14 cellular contexts compared by ENCODE assay signal in genomic region chr3:49098429-49098828, GRCh38. TPM values are rescaled to one million over a fixed set of nuclear protein-coding genes. Genes with fewer than 3 reads are reported as not detected.
DNase-seq lines count a peak whose midpoint lies in the region; ATAC-seq and TF ChIP-seq lines count a peak whose summit lies in the region.
"Had no signal": no experiment of that assay in that cellular context is flagged by ENCODE, and none has a peak within 500 bp of the region (broad histone marks: within the 10 kb centered on the region; RNA-seq: fewer than 3 reads in every experiment).

No MANE protein-coding gene starts in this region.

- peaks cover 16% of the 10 kb centered on the region for H3K79me2 ChIP-seq in osteoblast (ENCODE audit: insufficient read depth, low read length)

- TF ChIP-seq CTCF in endothelial cell (IDR thresholded peaks at IDR 0.05; ENCODE audit: unreplicated experiment) (no peak), osteoblast (IDR thresholded peaks at IDR 0.05; ENCODE audit: extremely low read depth, low read depth, low read length) (no peak)

- no peak for DNase-seq in activated naive CD8-positive, alpha-beta T cell treated with anti-CD3 and anti-CD28 coated beads, Interleukin-2, amount 10 ng/mL, durations not matched to agents 7 days and 5 days
- no peak for DNase-seq in activated naive CD8-positive, alpha-beta T cell treated with anti-CD3 and anti-CD28 coated beads, Interleukin-2, amount 50 U/mL, for 24 hours
- DNase-seq in NCI-H2227 treated with DMSO at 0.1 percent for 48 hours (lab: John Stamatoyannopoulos, UW) (peak; percentile 2), endothelial cell (ENCODE audit: low spot score) (no peak), osteoblast (ENCODE audit: insufficient read length, low spot score, missing footprints) (peak; percentile 38), Kasumi-1 (lab: John Stamatoyannopoulos, UW) (no peak), NCI-H2171 treated with DMSO at 0.1 percent for 48 hours (lab: John Stamatoyannopoulos, UW) (no peak), HuH-7 (ENCODE audit: low spot score) (no peak)
- DNase-seq: cerebellar nuclear complex; NCI-H146; NK-92 treated with Interleukin-12 subunit alpha and Interleukin-12 subunit beta, amount 100 ng/mL, for 24 hours had no signal

- POLR2A ChIA-PET in activated naive CD8-positive, alpha-beta T cell treated with anti-CD3 and anti-CD28 coated beads, Interleukin-2, amount 10 ng/mL, durations not matched to agents 7 days and 5 days (lab: Charles Lee), result no interaction called here

- peaks cover 55% of the 10 kb centered on the region for H3K36me3 ChIP-seq in osteoblast (ENCODE audit: insufficient read depth, low read length)

- H3K27me3 Mint-ChIP-seq in activated naive CD8-positive, alpha-beta T cell treated with anti-CD3 and anti-CD28 coated beads, Interleukin-2, amount 10 ng/mL, durations not matched to agents 7 days and 5 days, result no peaks in the 10 kb centered on the region
- no peaks in the 10 kb centered on the region for H3K27me3 Mint-ChIP-seq in activated naive CD8-positive, alpha-beta T cell treated with anti-CD3 and anti-CD28 coated beads, Interleukin-2, amount 50 U/mL, for 24 hours
- H3K27me3 Mint-ChIP-seq in endothelial cell (ENCODE audit: unreplicated experiment), result peaks cover 9% of the 10 kb centered on the region
- H3K27me3 Mint-ChIP-seq: activated naive CD4-positive, alpha-beta T cell treated with anti-CD3 and anti-CD28 coated beads, Interleukin-2, amount 50 U/mL, for 24 hours had no signal

- ATAC-seq in activated naive CD8-positive, alpha-beta T cell treated with anti-CD3 and anti-CD28 coated beads, Interleukin-2, amount 10 ng/mL, durations not matched to agents 7 days and 5 days (ENCODE audit: low read depth), result no peak
- ATAC-seq in activated naive CD8-positive, alpha-beta T cell treated with anti-CD3 and anti-CD28 coated beads, Interleukin-2, amount 50 U/mL, for 24 hours, result no peak
- ATAC-seq: psoas muscle had no signal

- peaks cover 14% of the 10 kb centered on the region for H3K36me3 Mint-ChIP-seq in activated naive CD8-positive, alpha-beta T cell treated with anti-CD3 and anti-CD28 coated beads, Interleukin-2, amount 10 ng/mL, durations not matched to agents 7 days and 5 days
- peaks cover 24% of the 10 kb centered on the region for H3K36me3 Mint-ChIP-seq in activated naive CD8-positive, alpha-beta T cell treated with anti-CD3 and anti-CD28 coated beads, Interleukin-2, amount 50 U/mL, for 24 hours (ENCODE audit: low read depth)
- peaks cover 43% of the 10 kb centered on the region for H3K36me3 Mint-ChIP-seq in endothelial cell (ENCODE audit: low read depth, unreplicated experiment)

- H3K27ac Mint-ChIP-seq in activated naive CD8-positive, alpha-beta T cell treated with anti-CD3 and anti-CD28 coated beads, Interleukin-2, amount 10 ng/mL, durations not matched to agents 7 days and 5 days, result peak overlapping the region; percentile 11
- no peak overlapping the region for H3K27ac Mint-ChIP-seq in activated naive CD8-positive, alpha-beta T cell treated with anti-CD3 and anti-CD28 coated beads, Interleukin-2, amount 50 U/mL, for 24 hours
- no peak overlapping the region for H3K27ac Mint-ChIP-seq in endothelial cell (ENCODE audit: unreplicated experiment)
- H3K27ac Mint-ChIP-seq: activated naive CD4-positive, alpha-beta T cell treated with anti-CD3 and anti-CD28 coated beads, Interleukin-2, amount 50 U/mL, for 24 hours had no signal

- H3K4me3 Mint-ChIP-seq in activated naive CD8-positive, alpha-beta T cell treated with anti-CD3 and anti-CD28 coated beads, Interleukin-2, amount 10 ng/mL, durations not matched to agents 7 days and 5 days, result no peak overlapping the region
- no peak overlapping the region for H3K4me3 Mint-ChIP-seq in activated naive CD8-positive, alpha-beta T cell treated with anti-CD3 and anti-CD28 coated beads, Interleukin-2, amount 50 U/mL, for 24 hours
- peak overlapping the region; percentile 47 for H3K4me3 Mint-ChIP-seq in endothelial cell (ENCODE audit: unreplicated experiment)
- H3K4me3 Mint-ChIP-seq: activated naive CD4-positive, alpha-beta T cell treated with anti-CD3 and anti-CD28 coated beads, Interleukin-2, amount 50 U/mL, for 24 hours had no signal

- no peaks in the 10 kb centered on the region for H3K9me3 Mint-ChIP-seq in activated naive CD8-positive, alpha-beta T cell treated with anti-CD3 and anti-CD28 coated beads, Interleukin-2, amount 10 ng/mL, durations not matched to agents 7 days and 5 days
- H3K9me3 Mint-ChIP-seq in activated naive CD8-positive, alpha-beta T cell treated with anti-CD3 and anti-CD28 coated beads, Interleukin-2, amount 50 U/mL, for 24 hours, result no peaks in the 10 kb centered on the region
- H3K9me3 Mint-ChIP-seq in endothelial cell (ENCODE audit: unreplicated experiment), result no peaks in the 10 kb centered on the region
- H3K9me3 Mint-ChIP-seq: activated naive CD4-positive, alpha-beta T cell treated with anti-CD3 and anti-CD28 coated beads, Interleukin-2, amount 50 U/mL, for 24 hours had no signal

- no peaks in the 10 kb centered on the region for H3K27me3 ChIP-seq in osteoblast (ENCODE audit: insufficient read depth, low read length)

- H3K4me2 ChIP-seq in osteoblast (ENCODE audit: insufficient read depth, low read length), result no peak overlapping the region

- peaks cover 8% of the 10 kb centered on the region for H3K4me1 ChIP-seq in osteoblast (ENCODE audit: insufficient read depth, low read length)

- no peak overlapping the region for H3K27ac ChIP-seq in osteoblast (ENCODE audit: low read depth, low read length)
- H3K27ac ChIP-seq: psoas muscle, VCaP had no signal

- no peak overlapping the region for H3K4me3 ChIP-seq in osteoblast (ENCODE audit: insufficient read depth, low read length)
- H3K4me3 ChIP-seq: psoas muscle had no signal

- H3K9me3 ChIP-seq in osteoblast (ENCODE audit: low read depth, low read length), result no peaks in the 10 kb centered on the region
- H3K9me3 ChIP-seq: psoas muscle had no signal

- H2AFZ ChIP-seq in osteoblast (ENCODE audit: low read length), result no peak overlapping the region

- no peaks in the 10 kb centered on the region for H4K20me1 ChIP-seq in osteoblast (ENCODE audit: insufficient read depth, low read length)

- H3K4me1 Mint-ChIP-seq in activated naive CD8-positive, alpha-beta T cell treated with anti-CD3 and anti-CD28 coated beads, Interleukin-2, amount 10 ng/mL, durations not matched to agents 7 days and 5 days, result peaks cover 7% of the 10 kb centered on the region
- H3K4me1 Mint-ChIP-seq in activated naive CD8-positive, alpha-beta T cell treated with anti-CD3 and anti-CD28 coated beads, Interleukin-2, amount 50 U/mL, for 24 hours, result peaks cover 13% of the 10 kb centered on the region
- H3K4me1 Mint-ChIP-seq in endothelial cell (ENCODE audit: unreplicated experiment), result peaks cover 4% of the 10 kb centered on the region

RNA-seq across cellular contexts. Expression of gene QRICH1, which starts 4.6 kb away (rescaled TPM):
- total RNA-seq in activated naive CD8-positive, alpha-beta T cell treated with anti-CD3 and anti-CD28 coated beads, Interleukin-2, amount 10 ng/mL, durations not matched to agents 7 days and 5 days, result 100 to 1,000 TPM; 141 to 153 TPM
- total RNA-seq in endothelial cell (ENCODE audit: unreplicated experiment) (136 TPM), osteoblast (136 and 167 TPM in 2 replicates)

RNA-seq across cellular contexts. Expression of gene QARS1, which starts 6.1 kb away (rescaled TPM):
- total RNA-seq in activated naive CD8-positive, alpha-beta T cell treated with anti-CD3 and anti-CD28 coated beads, Interleukin-2, amount 10 ng/mL, durations not matched to agents 7 days and 5 days, result 100 to 1,000 TPM; 223 to 237 TPM
- total RNA-seq in endothelial cell (ENCODE audit: unreplicated experiment), result 416 TPM
- total RNA-seq in osteoblast, result 360 and 416 TPM in 2 replicates

RNA-seq across cellular contexts. Expression of gene USP19, which starts 22.2 kb away (rescaled TPM):
- total RNA-seq in activated naive CD8-positive, alpha-beta T cell treated with anti-CD3 and anti-CD28 coated beads, Interleukin-2, amount 10 ng/mL, durations not matched to agents 7 days and 5 days, result 10 to 100 TPM; 77.8 to 78.2 TPM
- 38.8 TPM for total RNA-seq in endothelial cell (ENCODE audit: unreplicated experiment)
- total RNA-seq in osteoblast, result 37.1 and 49.6 TPM in 2 replicates

RNA-seq across cellular contexts. Expression of gene LAMB2, which starts 34.4 kb away (rescaled TPM):
- 1 to 10 TPM in 1 of 2 experiments, under 1 TPM in 1; 0.45 to 1.2 TPM for total RNA-seq in activated naive CD8-positive, alpha-beta T cell treated with anti-CD3 and anti-CD28 coated beads, Interleukin-2, amount 10 ng/mL, durations not matched to agents 7 days and 5 days
- total RNA-seq in endothelial cell (ENCODE audit: unreplicated experiment), result 259 TPM
- total RNA-seq in osteoblast, result 355 and 450 TPM in 2 replicates

Comparison
In these comparisons a context has a peak if more than half of its experiments do, and no peak if none do; other contexts are left out.
1. DNase-seq: peak in NCI-H2227 treated with DMSO at 0.1 percent for 48 hours (single experiment) and osteoblast (single experiment); none in activated naive CD8-positive, alpha-beta T cell treated with anti-CD3 and anti-CD28 coated beads, Interleukin-2, amount 10 ng/mL, durations not matched to agents 7 days and 5 days (single experiment), activated naive CD8-positive, alpha-beta T cell treated with anti-CD3 and anti-CD28 coated beads, Interleukin-2, amount 50 U/mL, for 24 hours (single experiment), endothelial cell (single experiment), Kasumi-1 (0 of 2), NCI-H2171 treated with DMSO at 0.1 percent for 48 hours (single experiment) and HuH-7 (single experiment).